In genomic region chr9:127884976-127885490, GRCh38 we compare ENCODE assay signal across 13 cellular contexts. TPM values are rescaled to one million over a fixed set of nuclear protein-coding genes. Genes with fewer than 3 reads are reported as not detected.
DNase-seq lines count a peak whose midpoint lies in the region; ATAC-seq, FAIRE-seq and TF ChIP-seq lines count a peak whose summit lies in the region.
"Had no signal": no experiment of that assay in that cellular context is flagged by ENCODE, and none has a peak within 500 bp of the region (broad histone marks: within the 10 kb centered on the region; RNA-seq: fewer than 3 reads in every experiment).

No MANE protein-coding gene starts in this region.

- no peak overlapping the region for H3K9ac ChIP-seq in endodermal cell (ENCODE audit: extremely low read depth, low read length, poor library complexity, severe bottlenecking)

- ATAC-seq in CD4-positive, alpha-beta T cell (ENCODE audit: poor library complexity), result no peak
- peak; percentile 36 for ATAC-seq in Panc1
- no peak for ATAC-seq in gastrocnemius medialis
- ATAC-seq in GM18868 (IDR thresholded peaks at IDR 0.05; ENCODE audit: unreplicated experiment), result no peak

- no peak for TF ChIP-seq CTCF in CD4-positive, alpha-beta T cell (IDR thresholded peaks at IDR 0.05)
- no peak for TF ChIP-seq CTCF in Panc1 (IDR thresholded peaks at IDR 0.05)
- TF ChIP-seq CTCF in endodermal cell (conservative IDR thresholded peaks at IDR 0.05), result no peak
- no peak for TF ChIP-seq CTCF in gastrocnemius medialis (IDR thresholded peaks at IDR 0.05 in 4 of 5, conservative IDR thresholded peaks at IDR 0.05 in 1 of 5)

- intact Hi-C loops in CD4-positive, alpha-beta T cell (cut with DNase I, micrococcal nuclease), result loop anchor here in 1 of 2 experiments (5.0 kb wide), 1 partner anchor 32 kb away; the partner anchor contains the start of gene ST6GALNAC4
- intact Hi-C loops in Panc1 (cut with micrococcal nuclease; ENCODE audit: unreplicated experiment) (no loop called here), gastrocnemius medialis (cut with DNase I; ENCODE audit: low total_unique reads) (no loop called here)

- H3K9me3 Mint-ChIP-seq in CD4-positive, alpha-beta T cell, result no peaks in the 10 kb centered on the region
- H3K9me3 Mint-ChIP-seq in endodermal cell, result no peaks in the 10 kb centered on the region
- H3K9me3 Mint-ChIP-seq: CD4-positive, alpha-beta memory T cell had no signal

- BruUV-seq in Panc1 (replicated peaks; lab: Mats Ljungman, UMichigan), result no TSS peak

- TF ChIP-seq POLR2A in gastrocnemius medialis (IDR thresholded peaks at IDR 0.05), result no peak

- no peak for FAIRE-seq in small intestine (lab: Jason Lieb, UNC)

- no peaks in the 10 kb centered on the region for H3K27me3 ChIP-seq in CD4-positive, alpha-beta T cell (ENCODE audit: control insufficient read depth, insufficient read depth, low read length)
- H3K27me3 ChIP-seq in Panc1 (ENCODE audit: control insufficient read depth, insufficient read depth, low read length) (no peaks in the 10 kb centered on the region), endodermal cell (ENCODE audit: control insufficient read depth, insufficient read depth, low read length, poor library complexity, severe bottlenecking) (no peaks in the 10 kb centered on the region), gastrocnemius medialis (no peaks in the 10 kb centered on the region), small intestine (ENCODE audit: control insufficient read depth in 2 of 2, insufficient read depth in 2 of 2, low read length in 2 of 2) (no peaks in the 10 kb centered on the region)
- H3K27me3 ChIP-seq: adrenal gland had no signal

- H3K9me3 ChIP-seq in CD4-positive, alpha-beta T cell (ENCODE audit: control insufficient read depth, low read length), result no peaks in the 10 kb centered on the region
- H3K9me3 ChIP-seq in Panc1 (ENCODE audit: control insufficient read depth, insufficient read depth, low read depth, low read length) (no peaks in the 10 kb centered on the region), endodermal cell (ENCODE audit: control insufficient read depth, low read length) (no peaks in the 10 kb centered on the region), gastrocnemius medialis (no peaks in the 10 kb centered on the region), small intestine (ENCODE audit: control insufficient read depth, low read depth) (no peaks in the 10 kb centered on the region)
- H3K9me3 ChIP-seq: adrenal gland had no signal

- H3K36me3 ChIP-seq in Panc1 (ENCODE audit: control insufficient read depth, insufficient read depth, low read length) (no peaks in the 10 kb centered on the region), endodermal cell (ENCODE audit: control insufficient read depth, insufficient read depth, low read length) (peaks cover 21% of the 10 kb centered on the region), gastrocnemius medialis (peaks cover 0 to 38% of the 10 kb centered on the region in 2 donors), small intestine (ENCODE audit: control insufficient read depth in 2 of 2, insufficient read depth in 2 of 2, low read length in 2 of 2) (no peaks in the 10 kb centered on the region)

- H3K4me3 ChIP-seq in Panc1 (ENCODE audit: low read depth in 2 of 2, low read length in 2 of 2) (no peak overlapping the region), endodermal cell (ENCODE audit: low read length) (no peak overlapping the region), gastrocnemius medialis (no peak overlapping the region), small intestine (ENCODE audit: low read depth in 1 of 2, low read length in 2 of 2) (no peak overlapping the region)
- H3K4me3 ChIP-seq: adrenal gland had no signal

- H3K27me3 Mint-ChIP-seq in CD4-positive, alpha-beta T cell, result no peaks in the 10 kb centered on the region
- no peaks in the 10 kb centered on the region for H3K27me3 Mint-ChIP-seq in endodermal cell (ENCODE audit: insufficient read depth)
- H3K27me3 Mint-ChIP-seq: CD4-positive, alpha-beta memory T cell had no signal

- in situ Hi-C loops in Panc1 (cut with HindIII; ENCODE audit: low pct_unique_long_range_greater_than_20kb, low sequenced_read_pairs) (no loop called here), gastrocnemius medialis (cut with MboI; ENCODE audit: low sequenced_read_pairs in 4 of 4) (no loop called here)

- WGBS in endodermal cell (ENCODE audit: insufficient coverage in 1 of 2, insufficient read length in 1 of 2), 2 experiments, result 79 to 91% methylated on average over 6 to 15 of the region's 15 CpGs
- WGBS in small intestine, 3 donors, result 74 to 78% (median 77%) methylated on average over 15 of the region's 15 CpGs

- DNase-seq in CD4-positive, alpha-beta T cell, result no peak
- DNase-seq in Panc1 (ENCODE audit: low read depth, low spot score) (no peak), endodermal cell (no peak), gastrocnemius medialis (no peak), kidney glomerular epithelial cell (lab: John Stamatoyannopoulos, UW) (no peak), small intestine (no peak), cortex of kidney (lab: John Stamatoyannopoulos, UW) (no peak)
- DNase-seq: activated T-cell treated with anti-CD3 and anti-CD28 coated beads for 4 hours; CD4-positive, alpha-beta memory T cell; midbrain; T-helper 2 cell had no signal

- H3K4me1 ChIP-seq in Panc1 (ENCODE audit: control insufficient read depth, insufficient read depth, low read length), result peaks cover 26% of the 10 kb centered on the region
- no peaks in the 10 kb centered on the region for H3K4me1 ChIP-seq in endodermal cell (ENCODE audit: control insufficient read depth, insufficient read depth, low read length)
- H3K4me1 ChIP-seq in gastrocnemius medialis, result peaks cover 13% of the 10 kb centered on the region in 2 donors
- no peaks in the 10 kb centered on the region for H3K4me1 ChIP-seq in small intestine (ENCODE audit: control insufficient read depth in 2 of 2, insufficient read depth in 1 of 2, low read depth in 1 of 2, low read length in 1 of 2)

- CTCF ChIA-PET in CD4-positive, alpha-beta T cell (lab: Charles Lee), result interaction anchor here (0.7 kb wide), 1 partner anchor 25 kb away, joined by 3 read pairs; no protein-coding TSS in a partner anchor
- CTCF ChIA-PET in Panc1 (lab: Charles Lee), result interaction anchor here (1.4 kb wide), 1 partner anchor 15 kb away, joined by 8 read pairs; no protein-coding TSS in a partner anchor

- peak overlapping the region; percentile 13 for H3K27ac ChIP-seq in CD4-positive, alpha-beta T cell (ENCODE audit: low read depth, low read length)
- H3K27ac ChIP-seq in Panc1 (ENCODE audit: low read length) (peak overlapping the region; percentile 74), endodermal cell (ENCODE audit: low read depth, low read length) (peak overlapping the region; percentile 57), gastrocnemius medialis (peak overlapping the region; percentile 31 to 57 (median 40)), small intestine (ENCODE audit: low read depth in 1 of 2, low read length in 1 of 2) (peak overlapping the region in 1 of 2 donors; percentile 21)

- POLR2A ChIA-PET in CD4-positive, alpha-beta T cell (lab: Charles Lee), result interaction anchor here (1.0 to 1.8 kb wide), 5 partner anchors 12 to 188 kb away, joined by 3 to 6 read pairs (median 3); partner anchors contain the start of gene ST6GALNAC4
- POLR2A ChIA-PET in Panc1 (lab: Charles Lee), result no interaction called here

- H3K36me3 Mint-ChIP-seq in CD4-positive, alpha-beta T cell (ENCODE audit: low read depth), result peaks cover 63% of the 10 kb centered on the region
- peaks cover 29% of the 10 kb centered on the region for H3K36me3 Mint-ChIP-seq in endodermal cell (ENCODE audit: low read depth)

- no peak overlapping the region for H3K27ac Mint-ChIP-seq in CD4-positive, alpha-beta T cell
- no peak overlapping the region for H3K27ac Mint-ChIP-seq in endodermal cell

- H3K4me3 Mint-ChIP-seq in CD4-positive, alpha-beta T cell, result no peak overlapping the region
- no peak overlapping the region for H3K4me3 Mint-ChIP-seq in endodermal cell
- H3K4me3 Mint-ChIP-seq: CD4-positive, alpha-beta memory T cell had no signal

- peaks cover 5% of the 10 kb centered on the region for H3K4me1 Mint-ChIP-seq in CD4-positive, alpha-beta T cell (ENCODE audit: low read depth)
- peaks cover 2% of the 10 kb centered on the region for H3K4me1 Mint-ChIP-seq in endodermal cell

RNA-seq across cellular contexts. Expression of gene AK1, which starts 7.6 kb away (rescaled TPM):
- 10 to 100 TPM; 46.7 to 52.6 TPM for total RNA-seq in CD4-positive, alpha-beta T cell
- total RNA-seq in Panc1 (2021; ENCODE audit: unreplicated experiment) (62.1 TPM), endodermal cell (10 to 100 TPM; 19.0 to 22.8 TPM), gastrocnemius medialis (100 to 1,000 TPM; 240 to 489 (median 359) TPM)
- 89.8 TPM for polyA plus RNA-seq in Panc1 (2012; ENCODE audit: insufficient read length)
- 58.2 TPM for polyA plus RNA-seq in endodermal cell (2013, experiment 1 of 2)
- 50.8 TPM for polyA plus RNA-seq in endodermal cell (2013, experiment 2 of 2)
- 10 to 100 TPM; 50.8 to 60.6 (median 52.5) TPM for polyA plus RNA-seq in small intestine

RNA-seq across cellular contexts. Expression of gene ST6GALNAC6, which starts 14.4 kb away (rescaled TPM):
- total RNA-seq in CD4-positive, alpha-beta T cell, result 10 to 100 TPM; 93.1 to 97.5 TPM
- 50.2 TPM for total RNA-seq in Panc1 (2021; ENCODE audit: unreplicated experiment)
- 98.1 TPM for polyA plus RNA-seq in Panc1 (2012; ENCODE audit: insufficient read length)
- total RNA-seq in endodermal cell, result 10 to 100 TPM; 42.3 to 44.2 TPM
- polyA plus RNA-seq in endodermal cell (2013, experiment 1 of 2), result 25.4 TPM
- polyA plus RNA-seq in endodermal cell (2013, experiment 2 of 2), result 26.0 TPM
- 10 to 100 TPM; 46.7 to 69.3 (median 56.9) TPM for total RNA-seq in gastrocnemius medialis
- 10 to 100 TPM in 2 of 3 donors, 1 to 10 TPM in 1; 2.2 to 31.8 (median 15.4) TPM for polyA plus RNA-seq in small intestine

RNA-seq across cellular contexts. Expression of gene ENG, which starts 30.6 kb away (rescaled TPM):
- total RNA-seq in CD4-positive, alpha-beta T cell, result 1 to 10 TPM; 2.5 to 2.6 TPM
- total RNA-seq in Panc1 (2021; ENCODE audit: unreplicated experiment) (25.1 TPM), endodermal cell (1 to 10 TPM; 2.2 to 2.4 TPM), gastrocnemius medialis (10 to 100 TPM; 27.4 to 49.8 (median 32.6) TPM)
- 41.4 TPM for polyA plus RNA-seq in Panc1 (2012; ENCODE audit: insufficient read length)
- 1.2 TPM for polyA plus RNA-seq in endodermal cell (2013, experiment 1 of 2)
- polyA plus RNA-seq in endodermal cell (2013, experiment 2 of 2), result 0.95 TPM
- polyA plus RNA-seq in small intestine, result 10 to 100 TPM in 1 of 3 donors, 1 to 10 TPM in 2; 3.1 to 84.0 (median 5.7) TPM

RNA-seq across cellular contexts. Expression of gene ST6GALNAC4, which starts 31.8 kb away (rescaled TPM):
- total RNA-seq in CD4-positive, alpha-beta T cell, result 10 to 100 TPM; 28.7 to 30.2 TPM
- total RNA-seq in Panc1 (2021; ENCODE audit: unreplicated experiment) (38.0 TPM), endodermal cell (10 to 100 TPM in 1 of 2 donors, 1 to 10 TPM in 1; 8.3 to 12.7 TPM), gastrocnemius medialis (10 to 100 TPM; 11.2 to 48.4 (median 23.6) TPM)
- 69.5 TPM for polyA plus RNA-seq in Panc1 (2012; ENCODE audit: insufficient read length)
- 14.6 TPM for polyA plus RNA-seq in endodermal cell (2013, experiment 1 of 2)
- 15.4 TPM for polyA plus RNA-seq in endodermal cell (2013, experiment 2 of 2)
- 10 to 100 TPM; 20.4 to 34.7 (median 24.6) TPM for polyA plus RNA-seq in small intestine

RNA-seq across cellular contexts. Expression of gene PIP5KL1, which starts 45.5 kb away (rescaled TPM):
- 1 to 10 TPM; 2.9 to 3.3 TPM for total RNA-seq in CD4-positive, alpha-beta T cell
- 7.8 TPM for total RNA-seq in Panc1 (2021; ENCODE audit: unreplicated experiment)
- 10.9 TPM for polyA plus RNA-seq in Panc1 (2012; ENCODE audit: insufficient read length)
- 1 to 10 TPM; 6.6 to 9.3 TPM for total RNA-seq in endodermal cell
- 3.7 TPM for polyA plus RNA-seq in endodermal cell (2013, experiment 1 of 2)
- 3.3 TPM for polyA plus RNA-seq in endodermal cell (2013, experiment 2 of 2)
- 1 to 10 TPM in 1 of 4 donors, not detected in 3; 4.2 TPM for total RNA-seq in gastrocnemius medialis
- polyA plus RNA-seq in small intestine, result under 1 TPM in 2 of 3 donors, not detected in 1; 0.60 to 0.81 TPM
